25 cellular contexts compared by ENCODE assay signal in genomic region chr2:132782166-132782783, GRCh38.
"Had no signal": no experiment of that assay in that cellular context is flagged by ENCODE, and none has a peak within 500 bp of the region (broad histone marks: within the 10 kb centered on the region; RNA-seq: fewer than 3 reads in every experiment).

No MANE protein-coding gene starts in this region.

- H3K27me3 ChIP-seq: brain microvascular endothelial cell, dorsolateral prefrontal cortex had no signal

- H3K27ac ChIP-seq: brain microvascular endothelial cell, coronary artery, WERI-Rb-1 had no signal

- H3K4me3 ChIP-seq: coronary artery, dorsolateral prefrontal cortex had no signal

- ATAC-seq: activated CD4-positive, alpha-beta T cell treated with anti-CD3 and anti-CD28 coated beads for 36 hours; activated CD8-positive, alpha-beta memory T cell treated with anti-CD3 and anti-CD28 coated beads, Interleukin-2, amount 10 ng/mL, durations not matched to agents 7 days and 5 days; activated CD8-positive, alpha-beta T cell treated with anti-CD3 and anti-CD28 coated beads, Interleukin-2, amount 10 ng/mL, durations not matched to agents 7 days and 5 days; activated naive CD4-positive, alpha-beta T cell treated with anti-CD3 and anti-CD28 coated beads, Interleukin-2, amount 50 U/mL, for 72 hours; esophagus mucosa; T-helper 17 cell had no signal

- H3K36me3 ChIP-seq: brain microvascular endothelial cell had no signal

- DNase-seq: activated B cell treated with CpG ODN at 0.5 μM for 24 hours; activated CD4-positive, alpha-beta memory T cell treated with anti-CD3 and anti-CD28 coated beads for 36 hours; activated CD4-positive, alpha-beta T cell treated with anti-CD3 and anti-CD28 coated beads for 36 hours; activated CD4-positive, CD25-positive, alpha-beta regulatory T cell treated with anti-CD3 and anti-CD28 coated beads, Interleukin-2, amount 50 U/mL, for 72 hours; activated CD8-positive, alpha-beta memory T cell treated with anti-CD3 and anti-CD28 coated beads, Interleukin-2, amount 10 ng/mL, durations not matched to agents 7 days and 5 days; activated CD8-positive, alpha-beta memory T cell treated with anti-CD3 and anti-CD28 coated beads, Interleukin-2, amount 50 U/mL, for 4 hours; activated CD8-positive, alpha-beta T cell treated with anti-CD3 and anti-CD28 coated beads, Interleukin-2, amount 10 ng/mL, durations not matched to agents 7 days and 5 days; activated effector memory CD4-positive, alpha-beta T cell treated with anti-CD3 and anti-CD28 coated beads, Interleukin-2, amount 50 U/mL, for 16 hours; activated naive CD4-positive, alpha-beta T cell treated with anti-CD3 and anti-CD28 coated beads for 36 hours; activated T-cell treated with anti-CD3 and anti-CD28 coated beads, Interleukin-2, amount 50 U/mL, for 1 hour; activated T-cell treated with anti-CD3 and anti-CD28 coated beads, Interleukin-2, amount 50 U/mL, for 48 hours; amniotic stem cell; brain microvascular endothelial cell; effector memory CD4-positive, alpha-beta T cell; endodermal cell; foreskin fibroblast; glutamatergic neuron; T-helper 1 cell; T-helper 17 cell; T1000; WERI-Rb-1 had no signal
